In genomic region chr15:82129769-82130168, GRCh38 we compare ENCODE assay signal across 12 cellular contexts.
DNase-seq lines count a peak whose midpoint lies in the region; ATAC-seq and TF ChIP-seq lines count a peak whose summit lies in the region.
"Had no signal": no experiment of that assay in that cellular context is flagged by ENCODE, and none has a peak within 500 bp of the region (broad histone marks: within the 10 kb centered on the region; RNA-seq: fewer than 3 reads in every experiment).

No MANE protein-coding gene starts in this region.

- intact Hi-C loops in body of pancreas (cut with DNase I) = no loop called here

- H3K9ac ChIP-seq in fibroblast of lung (ENCODE audit: insufficient read depth, low read length) (no peak overlapping the region), endodermal cell (ENCODE audit: extremely low read depth, low read length, poor library complexity, severe bottlenecking) (no peak overlapping the region)

- H3K9me3 ChIP-seq in RWPE2 (ENCODE audit: severe bottlenecking) = no peaks in the 10 kb centered on the region
- H3K9me3 ChIP-seq in fibroblast of lung (ENCODE audit: control insufficient read depth, insufficient read depth, low read depth, low read length) = no peaks in the 10 kb centered on the region
- H3K9me3 ChIP-seq in endodermal cell (ENCODE audit: control insufficient read depth, low read length) = no peaks in the 10 kb centered on the region
- no peaks in the 10 kb centered on the region for H3K9me3 ChIP-seq in body of pancreas

- H3K4me1 Mint-ChIP-seq in endodermal cell = peaks cover 6% of the 10 kb centered on the region
- H3K4me1 Mint-ChIP-seq: activated B cell treated with CpG ODN at 0.5 μM for 24 hours had no signal

- H3K27me3 ChIP-seq in RWPE2 (ENCODE audit: insufficient read depth, poor library complexity, severe bottlenecking) (no peaks in the 10 kb centered on the region), fibroblast of lung (ENCODE audit: control insufficient read depth, insufficient read depth, low read length) (no peaks in the 10 kb centered on the region), endodermal cell (ENCODE audit: control insufficient read depth, insufficient read depth, low read length, poor library complexity, severe bottlenecking) (no peaks in the 10 kb centered on the region), body of pancreas (no peaks in the 10 kb centered on the region)

- 92 to 93% methylated on average over 2 to 5 of the region's 5 CpGs for WGBS in endodermal cell (ENCODE audit: insufficient coverage in 1 of 2, insufficient read length in 1 of 2), 2 experiments
- WGBS in body of pancreas, 2 donors = 71 to 78% methylated on average over 5 of the region's 5 CpGs

- TF ChIP-seq CTCF in RWPE2 (IDR thresholded peaks at IDR 0.05; ENCODE audit: poor library complexity, severe bottlenecking) (no peak), fibroblast of lung (conservative IDR thresholded peaks at IDR 0.05 in 1 of 2, IDR thresholded peaks at IDR 0.05 in 1 of 2; ENCODE audit: low read depth in 1 of 2, low read length in 2 of 2) (no peak), retinal pigment epithelial cell (conservative IDR thresholded peaks at IDR 0.05; ENCODE audit: low read depth, low read length) (no peak), endodermal cell (conservative IDR thresholded peaks at IDR 0.05) (no peak), body of pancreas (IDR thresholded peaks at IDR 0.05) (no peak)

- no peak overlapping the region for H2AFZ ChIP-seq in fibroblast of lung (ENCODE audit: low read length)

- H4K20me1 ChIP-seq in fibroblast of lung (ENCODE audit: control insufficient read depth, extremely low read depth, insufficient read depth, low read length) = no peaks in the 10 kb centered on the region

- TF ChIP-seq POLR2A in body of pancreas (IDR thresholded peaks at IDR 0.05) = no peak

- no peak overlapping the region for H3K4me3 Mint-ChIP-seq in endodermal cell
- H3K4me3 Mint-ChIP-seq: activated B cell treated with CpG ODN at 0.5 μM for 24 hours; activated T-helper 1 cell treated with anti-CD3 and anti-CD28 coated beads, Interleukin-12 subunit alpha, Interleukin-12 subunit beta, Interleukin-2, Interleukin-4 antibody, amounts not matched to agents 30 ng/mL and 10 ng/mL and 1 ng/mL, durations not matched to agents 14 hours and 24 hours and 36 hours had no signal

- H3K9me3 Mint-ChIP-seq in endodermal cell = no peaks in the 10 kb centered on the region
- H3K9me3 Mint-ChIP-seq: activated B cell treated with CpG ODN at 0.5 μM for 24 hours; activated T-helper 1 cell treated with anti-CD3 and anti-CD28 coated beads, Interleukin-12 subunit alpha, Interleukin-12 subunit beta, Interleukin-2, Interleukin-4 antibody, amounts not matched to agents 30 ng/mL and 10 ng/mL and 1 ng/mL, durations not matched to agents 14 hours and 24 hours and 36 hours had no signal

- ATAC-seq in RWPE2 (ENCODE audit: low read depth) (peak; percentile 65), body of pancreas (no peak)

- peaks cover 35% of the 10 kb centered on the region for H3K36me3 Mint-ChIP-seq in endodermal cell (ENCODE audit: low read depth)

- peak overlapping the region; percentile 55 for H3K4me2 ChIP-seq in fibroblast of lung (ENCODE audit: extremely low read depth, insufficient read depth, low read length)

- H3K36me3 ChIP-seq in RWPE2 (ENCODE audit: low read depth) (peaks cover 24% of the 10 kb centered on the region), fibroblast of lung (ENCODE audit: control insufficient read depth, insufficient read depth, low read length) (no peaks in the 10 kb centered on the region), endodermal cell (ENCODE audit: control insufficient read depth, insufficient read depth, low read length) (peaks cover 78% of the 10 kb centered on the region), body of pancreas (replicated peaks in 1 of 2; ENCODE audit: insufficient read depth in 1 of 2, low read depth in 2 of 2) (peaks cover 0 to 3% of the 10 kb centered on the region in 2 donors)

- no peaks in the 10 kb centered on the region for H3K27me3 Mint-ChIP-seq in endodermal cell (ENCODE audit: insufficient read depth)
- H3K27me3 Mint-ChIP-seq: activated B cell treated with CpG ODN at 0.5 μM for 24 hours had no signal

- H3K4me3 ChIP-seq in RWPE2 (ENCODE audit: severe bottlenecking) = no peak overlapping the region
- no peak overlapping the region for H3K4me3 ChIP-seq in fibroblast of lung (replicated peaks in 1 of 4; ENCODE audit: control extremely low read depth in 1 of 4, insufficient read depth in 1 of 4, low read depth in 3 of 4, low read length in 4 of 4)
- no peak overlapping the region for H3K4me3 ChIP-seq in retinal pigment epithelial cell (ENCODE audit: low read length)
- H3K4me3 ChIP-seq in endodermal cell (ENCODE audit: low read length) = no peak overlapping the region
- no peak overlapping the region for H3K4me3 ChIP-seq in body of pancreas

- peak overlapping the region; percentile 26 for H3K27ac ChIP-seq in RWPE2 (ENCODE audit: poor library complexity, severe bottlenecking)
- H3K27ac ChIP-seq in fibroblast of lung (ENCODE audit: insufficient read depth, low read length) = peak overlapping the region; percentile 66
- H3K27ac ChIP-seq in endodermal cell (ENCODE audit: low read depth, low read length) = no peak overlapping the region
- no peak overlapping the region for H3K27ac ChIP-seq in body of pancreas

- no peaks in the 10 kb centered on the region for H3K79me2 ChIP-seq in fibroblast of lung (ENCODE audit: control insufficient read depth, insufficient read depth, low read length)

- H3K4me1 ChIP-seq in RWPE2 (ENCODE audit: insufficient read depth, poor library complexity, severe bottlenecking) (peaks cover 33% of the 10 kb centered on the region), fibroblast of lung (ENCODE audit: control insufficient read depth, extremely low read depth, insufficient read depth, low read length) (peaks cover 25% of the 10 kb centered on the region), endodermal cell (ENCODE audit: control insufficient read depth, insufficient read depth, low read length) (no peaks in the 10 kb centered on the region), body of pancreas (no peaks in the 10 kb centered on the region)

- peak; percentile 87 for DNase-seq in Daoy (ENCODE audit: low read depth)
- no peak for DNase-seq in RWPE2 (ENCODE audit: low spot score)
- peak; percentile 92 to 96 for DNase-seq in fibroblast of lung (ENCODE audit: low read depth in 2 of 2)
- peak; percentile 34 for DNase-seq in retinal pigment epithelial cell (ENCODE audit: low read depth)
- DNase-seq in HuH-7.5 (ENCODE audit: low spot score) = no peak
- no peak for DNase-seq in endodermal cell
- no peak for DNase-seq in body of pancreas
- DNase-seq in NCI-H1092 (lab: John Stamatoyannopoulos, UW) = no peak
- DNase-seq: activated B cell treated with CpG ODN at 0.5 μM for 24 hours, hippocampal formation, NCI-H2081 treated with DMSO at 0.1 percent for 48 hours had no signal

- no peak overlapping the region for H3K27ac Mint-ChIP-seq in endodermal cell
- H3K27ac Mint-ChIP-seq: activated B cell treated with CpG ODN at 0.5 μM for 24 hours; activated T-helper 1 cell treated with anti-CD3 and anti-CD28 coated beads, Interleukin-12 subunit alpha, Interleukin-12 subunit beta, Interleukin-2, Interleukin-4 antibody, amounts not matched to agents 30 ng/mL and 10 ng/mL and 1 ng/mL, durations not matched to agents 14 hours and 24 hours and 36 hours had no signal

Comparison
In these comparisons a context has a peak if more than half of its experiments do, and no peak if none do; other contexts are left out.
1. DNase-seq: peak in Daoy (single experiment), fibroblast of lung (2 of 2) and retinal pigment epithelial cell (single experiment); none in RWPE2 (single experiment), HuH-7.5 (single experiment), endodermal cell (single experiment), body of pancreas (0 of 4) and NCI-H1092 (single experiment).
2. H3K27ac ChIP-seq: peak in RWPE2 (single experiment) and fibroblast of lung (single experiment); none in endodermal cell (single experiment) and body of pancreas (0 of 4).